Comparison of ENCODE assay signal across 8 cellular contexts in genomic region chr2:205766765-205767359, GRCh38.
A peak's percentile ranks its signal among the peaks of the same experiment; 100 is the strongest.
DNase-seq lines count a peak whose midpoint lies in the region; ATAC-seq, FAIRE-seq and TF ChIP-seq lines count a peak whose summit lies in the region.

No MANE protein-coding gene starts in this region.

- H3K9ac ChIP-seq in astrocyte (ENCODE audit: low read length): no peak overlapping the region

- CTCF ChIA-PET in AG04450 (lab: Charles Lee): interaction anchor here (0.7 to 1.5 kb wide), 3 partner anchors 9 to 47 kb away, joined by 4 to 8 read pairs (median 4); no protein-coding TSS in a partner anchor

- H3K27me3 ChIP-seq in AG04450 (ENCODE audit: control insufficient read depth, insufficient read depth, low read length) (no peaks in the 10 kb centered on the region), astrocyte (ENCODE audit: insufficient read depth, low read length) (no peaks in the 10 kb centered on the region)

- no peaks in the 10 kb centered on the region for H3K27me3 Mint-ChIP-seq in astrocyte (ENCODE audit: low read depth, unreplicated experiment)

- peaks cover 46% of the 10 kb centered on the region for H3K4me1 ChIP-seq in astrocyte (ENCODE audit: insufficient read depth, low read length)

- no peaks in the 10 kb centered on the region for H3K9me3 Mint-ChIP-seq in astrocyte (ENCODE audit: unreplicated experiment)

- no peaks in the 10 kb centered on the region for H3K79me2 ChIP-seq in astrocyte (ENCODE audit: insufficient read depth, low read length)

- no peak overlapping the region for H3K27ac Mint-ChIP-seq in astrocyte (ENCODE audit: unreplicated experiment)

- H3K36me3 Mint-ChIP-seq in astrocyte (ENCODE audit: low read depth, unreplicated experiment): peaks cover 6% of the 10 kb centered on the region

- H3K4me1 Mint-ChIP-seq in astrocyte (ENCODE audit: low read depth, unreplicated experiment): peaks cover 28% of the 10 kb centered on the region

- ATAC-seq in HG03045 (IDR thresholded peaks at IDR 0.05; ENCODE audit: unreplicated experiment): no peak

- peaks cover 18% of the 10 kb centered on the region for H3K36me3 ChIP-seq in astrocyte (ENCODE audit: insufficient read depth, low read length)

- POLR2A ChIA-PET in AG04450 (lab: Yijun Ruan, JAX): interaction anchor here (0.7 kb wide), 1 partner anchor 32 kb away, joined by 5 read pairs; no protein-coding TSS in a partner anchor

- TF ChIP-seq POLR2A in GM12891 (IDR thresholded peaks at IDR 0.05; ENCODE audit: low read depth, low read length): no peak

- H3K9me3 ChIP-seq in AG04450 (ENCODE audit: control insufficient read depth, insufficient read depth, low read length) (no peaks in the 10 kb centered on the region; the same call in 1 of the 2 replicates), astrocyte (ENCODE audit: insufficient read depth, low read depth, low read length) (no peaks in the 10 kb centered on the region)

- TF ChIP-seq CTCF in AG04450 (IDR thresholded peaks at IDR 0.05; ENCODE audit: low read depth, low read length) (peak; percentile 96), astrocyte (IDR thresholded peaks at IDR 0.05; ENCODE audit: insufficient read depth, low read depth, low read length) (peak; percentile 89)

- H3K4me3 Mint-ChIP-seq in astrocyte (ENCODE audit: unreplicated experiment): no peak overlapping the region

- no peak overlapping the region for H3K27ac ChIP-seq in AG04450 (ENCODE audit: low read depth, low read length)
- peak overlapping the region; percentile 6 for H3K27ac ChIP-seq in astrocyte (ENCODE audit: low read depth, low read length)

- FAIRE-seq in GM12891 (lab: Jason Lieb, UNC) (no peak), astrocyte (lab: Jason Lieb, UNC) (no peak)

- no peak overlapping the region for H3K4me2 ChIP-seq in astrocyte (ENCODE audit: low read length)

- DNase-seq in AG04450 (ENCODE audit: low read depth, low spot score): no peak
- peak; percentile 35 for DNase-seq in GM12891 (ENCODE audit: insufficient read length, low spot score)
- peak; percentile 70 for DNase-seq in LHCN-M2 (ENCODE audit: low read depth)
- DNase-seq in SKM-1 treated with dmso at 0.1 percent for 144 hours (lab: John Stamatoyannopoulos, UW; ENCODE audit: unreplicated experiment): peak; percentile 36
- peak; percentile 42 for DNase-seq in astrocyte (ENCODE audit: low read depth)
- peak in 29 of 51 donors; percentile 7 to 66 (median 31) for DNase-seq in hypothalamus (lab: John Stamatoyannopoulos, UW)
- DNase-seq in stimulated activated CD4-positive, alpha-beta T cell treated with anti-CD3 and anti-CD28 coated beads, Interleukin-12 subunit alpha, Interleukin-12 subunit beta, amount 100 ng/mL, for 4 hours: peak; percentile 42

- H2AFZ ChIP-seq in astrocyte (ENCODE audit: low read depth, low read length): no peak overlapping the region

- no peaks in the 10 kb centered on the region for H4K20me1 ChIP-seq in astrocyte (ENCODE audit: insufficient read depth, low read length)

- H3K4me3 ChIP-seq in AG04450 (ENCODE audit: low read depth, low read length): no peak overlapping the region
- H3K4me3 ChIP-seq in astrocyte (ENCODE audit: insufficient read depth, low read depth, low read length): no peak overlapping the region

TF ChIP-seq in GM12891, 5 proteins besides CTCF, POLR2A, EP300 and RAD21:
- TF ChIP-seq PAX5 (IDR thresholded peaks at IDR 0.05; ENCODE audit: insufficient read depth, low read length, severe bottlenecking): no peak
- no peak for TF ChIP-seq POLR2AphosphoS5 (IDR thresholded peaks at IDR 0.05; ENCODE audit: low read depth, low read length)
- TF ChIP-seq TAF1 (IDR thresholded peaks at IDR 0.05; ENCODE audit: low read depth, low read length): no peak
- TF ChIP-seq POU2F2 (IDR thresholded peaks at IDR 0.05; ENCODE audit: low read depth, low read length): no peak
- no peak for TF ChIP-seq SPI1 (IDR thresholded peaks at IDR 0.05; ENCODE audit: low read depth, low read length)
